Comparison of ENCODE assay signal across 8 cellular contexts in genomic region chr11:1628506-1629325, GRCh38. TPM values are rescaled to one million over a fixed set of nuclear protein-coding genes. Genes with fewer than 3 reads are reported as not detected.
A peak's percentile ranks its signal among the peaks of the same experiment; 100 is the strongest.
DNase-seq lines count a peak whose midpoint lies in the region; ATAC-seq and TF ChIP-seq lines count a peak whose summit lies in the region.

No MANE protein-coding gene starts in this region.

- no peak overlapping the region for H2AFZ ChIP-seq in GM23248

- no peak overlapping the region for H3K9ac ChIP-seq in GM23248

- 22 to 23% methylated on average over 34 to 35 of the region's 35 CpGs for WGBS in GM23248 (ENCODE audit: low coverage in 1 of 2, low lambda C conversion rate in 2 of 2, missing lambda C conversion rate in 2 of 2), 2 experiments
- WGBS in heart left ventricle, 4 donors, result 28 to 54% (median 31%) methylated on average over 19 to 35 of the region's 35 CpGs
- WGBS in sigmoid colon, 2 donors, result 29 to 31% methylated on average over 35 of the region's 35 CpGs

- H3K4me1 ChIP-seq in GM23248 (ENCODE audit: insufficient read depth) (no peaks in the 10 kb centered on the region), heart left ventricle (peaks cover 0 to 8% (median 3%) of the 10 kb centered on the region in 12 donors), sigmoid colon (no peaks in the 10 kb centered on the region)

- no peak overlapping the region for H3K27ac ChIP-seq in GM23248
- H3K27ac ChIP-seq in heart left ventricle, result no peak overlapping the region
- H3K27ac ChIP-seq in sigmoid colon, result no peak overlapping the region

- peak; percentile 98 for ATAC-seq in SK-N-SH treated with all-trans-retinoic acid at 6 μM for 48 hours
- peak; percentile 57 to 89 (median 84) for ATAC-seq in heart left ventricle
- ATAC-seq in HG03045 (IDR thresholded peaks at IDR 0.05; ENCODE audit: unreplicated experiment), result no peak
- no peak for ATAC-seq in GM21528 (IDR thresholded peaks at IDR 0.05; ENCODE audit: low FRiP score, unreplicated experiment)

- H3K79me2 ChIP-seq in GM23248 (ENCODE audit: insufficient read depth), result no peaks in the 10 kb centered on the region

- H4K20me1 ChIP-seq in GM23248 (ENCODE audit: insufficient read depth), result no peaks in the 10 kb centered on the region

- H3K4me3 ChIP-seq in AG09309 (ENCODE audit: control insufficient read depth, low read depth, low read length), result no peak overlapping the region
- H3K4me3 ChIP-seq in GM23248, result no peak overlapping the region
- no peak overlapping the region for H3K4me3 ChIP-seq in heart left ventricle
- no peak overlapping the region for H3K4me3 ChIP-seq in sigmoid colon

- no peak for TF ChIP-seq EP300 in sigmoid colon (IDR thresholded peaks at IDR 0.05)

- H3F3A ChIP-seq in GM23248 (ENCODE audit: insufficient read depth), result no peaks in the 10 kb centered on the region

- in situ Hi-C loops in GM23248 (cut with MboI), result no loop called here

- intact Hi-C loops in heart left ventricle (cut with DNase I), result loop anchor here in 8 of 10 donors (2.0 to 10.0 kb wide), 6 partner anchors 34 to 86 kb away; no protein-coding TSS in a partner anchor
- intact Hi-C loops in sigmoid colon (cut with DNase I), result loop anchor here (2.0 kb wide), 1 partner anchor 82 kb away; no protein-coding TSS in a partner anchor

- H3K27me3 ChIP-seq in GM23248 (replicated peaks; ENCODE audit: insufficient read depth), result peaks cover 80% of the 10 kb centered on the region
- peaks cover 0 to 49% (median 12%) of the 10 kb centered on the region in 9 donors for H3K27me3 ChIP-seq in heart left ventricle
- H3K27me3 ChIP-seq in sigmoid colon, result peaks cover 0 to 41% (median 22%) of the 10 kb centered on the region in 3 donors

- no peaks in the 10 kb centered on the region for H3K36me3 ChIP-seq in GM23248 (ENCODE audit: low read depth)
- no peaks in the 10 kb centered on the region for H3K36me3 ChIP-seq in heart left ventricle
- H3K36me3 ChIP-seq in sigmoid colon, result no peaks in the 10 kb centered on the region

- peak; percentile 91 for TF ChIP-seq CTCF in AG09309 (IDR thresholded peaks at IDR 0.05; ENCODE audit: control insufficient read depth, insufficient read depth, low read depth, low read length, missing control alignments)
- TF ChIP-seq CTCF in heart left ventricle (IDR thresholded peaks at IDR 0.05), result peak; percentile 79 to 98 (median 89)
- peak; percentile 60 to 83 (median 67) for TF ChIP-seq CTCF in sigmoid colon (IDR thresholded peaks at IDR 0.05)

- no peak overlapping the region for H3K4me2 ChIP-seq in GM23248 (ENCODE audit: unreplicated experiment)

- no peak for TF ChIP-seq POLR2A in heart left ventricle (IDR thresholded peaks at IDR 0.05)
- no peak for TF ChIP-seq POLR2A in sigmoid colon (IDR thresholded peaks at IDR 0.05)

- no peaks in the 10 kb centered on the region for H3K9me3 ChIP-seq in GM23248 (ENCODE audit: low read depth)
- H3K9me3 ChIP-seq in heart left ventricle, result no peaks in the 10 kb centered on the region
- H3K9me3 ChIP-seq in sigmoid colon, result no peaks in the 10 kb centered on the region

- DNase-seq in AG09309 (ENCODE audit: low read depth) (no peak), GM23248 (peak; percentile 59), heart left ventricle (peak; percentile 49 to 82 (median 60)), sigmoid colon (peak; percentile 60)
- peak; percentile 61 for DNase-seq in activated naive CD4-positive, alpha-beta T cell treated with anti-CD3 and anti-CD28 coated beads, Interleukin-2, amount 50 U/mL, for 16 hours

- no peaks in the 10 kb centered on the region for H3K9me2 ChIP-seq in GM23248 (ENCODE audit: insufficient read depth)

TF ChIP-seq in SK-N-SH treated with all-trans-retinoic acid at 6 μM for 48 hours, 23 proteins besides CTCF, POLR2A, EP300 and RAD21:
- TF ChIP-seq, protein P1, sequence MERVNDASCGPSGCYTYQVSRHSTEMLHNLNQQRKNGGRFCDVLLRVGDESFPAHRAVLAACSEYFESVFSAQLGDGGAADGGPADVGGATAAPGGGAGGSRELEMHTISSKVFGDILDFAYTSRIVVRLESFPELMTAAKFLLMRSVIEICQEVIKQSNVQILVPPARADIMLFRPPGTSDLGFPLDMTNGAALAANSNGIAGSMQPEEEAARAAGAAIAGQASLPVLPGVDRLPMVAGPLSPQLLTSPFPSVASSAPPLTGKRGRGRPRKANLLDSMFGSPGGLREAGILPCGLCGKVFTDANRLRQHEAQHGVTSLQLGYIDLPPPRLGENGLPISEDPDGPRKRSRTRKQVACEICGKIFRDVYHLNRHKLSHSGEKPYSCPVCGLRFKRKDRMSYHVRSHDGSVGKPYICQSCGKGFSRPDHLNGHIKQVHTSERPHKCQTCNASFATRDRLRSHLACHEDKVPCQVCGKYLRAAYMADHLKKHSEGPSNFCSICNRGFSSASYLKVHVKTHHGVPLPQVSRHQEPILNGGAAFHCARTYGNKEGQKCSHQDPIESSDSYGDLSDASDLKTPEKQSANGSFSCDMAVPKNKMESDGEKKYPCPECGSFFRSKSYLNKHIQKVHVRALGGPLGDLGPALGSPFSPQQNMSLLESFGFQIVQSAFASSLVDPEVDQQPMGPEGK (CRISPR knock-in tag; IDR thresholded peaks at IDR 0.05; ENCODE audit: borderline replicate concordance), result no peak

RNA-seq across cellular contexts. Expression of gene KRTAP5-5, which starts 0.9 kb away (rescaled TPM):
- not detected in 2 replicates for total RNA-seq in GM23248 (2014; rRNA removed; shearing (Covaris generic))
- polyA plus RNA-seq in GM23248 (2016; fragmentation: Nextera tagmentation; extraction: Ambion mirVana), result not detected in 2 replicates
- total RNA-seq in heart left ventricle, result not detected
- not detected for polyA plus RNA-seq in heart left ventricle
- not detected for total RNA-seq in sigmoid colon
- under 1 TPM in 2 of 3 donors, not detected in 1; 0.28 to 0.92 TPM for polyA plus RNA-seq in sigmoid colon

RNA-seq across cellular contexts. Expression of gene KRTAP5-4, which starts 6.8 kb away (rescaled TPM):
- not detected in 2 replicates for total RNA-seq in GM23248 (2014; rRNA removed; shearing (Covaris generic))
- polyA plus RNA-seq in GM23248 (2016; fragmentation: Nextera tagmentation; extraction: Ambion mirVana), result not detected in 2 replicates
- not detected for total RNA-seq in heart left ventricle
- not detected for polyA plus RNA-seq in heart left ventricle
- not detected for total RNA-seq in sigmoid colon
- not detected for polyA plus RNA-seq in sigmoid colon

RNA-seq across cellular contexts. Expression of gene KRTAP5-3, which starts 20.5 kb away (rescaled TPM):
- not detected in 2 replicates for total RNA-seq in GM23248 (2014; rRNA removed; shearing (Covaris generic))
- polyA plus RNA-seq in GM23248 (2016; fragmentation: Nextera tagmentation; extraction: Ambion mirVana) (not detected in 2 replicates), heart left ventricle (not detected), sigmoid colon (not detected)
- total RNA-seq in heart left ventricle (not detected), sigmoid colon (not detected)

RNA-seq across cellular contexts. Expression of gene KRTAP5-2, which starts 30.6 kb away (rescaled TPM):
- total RNA-seq in GM23248 (2014; rRNA removed; shearing (Covaris generic)), result not detected in 2 replicates
- polyA plus RNA-seq in GM23248 (2016; fragmentation: Nextera tagmentation; extraction: Ambion mirVana) (not detected in 2 replicates), heart left ventricle (not detected), sigmoid colon (under 1 TPM in 1 of 3 donors, not detected in 2; 0.29 TPM)
- total RNA-seq in heart left ventricle (not detected), sigmoid colon (not detected)

RNA-seq across cellular contexts. Expression of gene KRTAP5-1, which starts 43.6 kb away (rescaled TPM):
- not detected in 2 replicates for total RNA-seq in GM23248 (2014; rRNA removed; shearing (Covaris generic))
- not detected in 2 replicates for polyA plus RNA-seq in GM23248 (2016; fragmentation: Nextera tagmentation; extraction: Ambion mirVana)
- not detected for total RNA-seq in heart left ventricle
- polyA plus RNA-seq in heart left ventricle, result not detected
- total RNA-seq in sigmoid colon, result not detected
- polyA plus RNA-seq in sigmoid colon, result not detected

Comparison
In these comparisons a context has a peak if more than half of its experiments do, and no peak if none do; other contexts are left out.
1. ATAC-seq: peak in SK-N-SH treated with all-trans-retinoic acid at 6 μM for 48 hours (single experiment) and heart left ventricle (4 of 4); none in HG03045 (single experiment) and GM21528 (single experiment).
2. Peak in every context shown above with its lines, with median percentiles within 50 percentile points of each other: CTCF ChIP-seq.